Comparison of ENCODE assay signal across 21 cellular contexts in the genomic region with DNA sequence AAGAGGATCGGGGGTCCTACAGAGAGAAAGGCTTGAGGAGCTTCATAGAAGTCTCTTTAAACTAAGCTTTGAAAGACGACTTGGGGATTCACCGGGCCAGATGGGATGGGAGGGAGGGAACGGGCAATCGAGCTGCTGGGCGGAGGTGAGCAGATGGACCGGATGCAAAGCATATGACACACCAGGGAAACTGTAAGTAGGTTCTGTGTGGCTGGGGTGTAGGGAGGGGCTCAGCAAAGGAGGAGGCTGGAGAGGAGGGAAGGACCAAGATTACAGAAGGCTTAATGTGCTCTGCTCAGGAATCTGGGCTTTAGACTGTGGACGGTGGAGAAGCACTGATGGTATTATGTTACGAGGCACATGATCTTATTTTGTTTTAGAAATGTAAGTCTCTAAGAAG.
DNase-seq lines count a peak whose midpoint lies in the region; ATAC-seq and TF ChIP-seq lines count a peak whose summit lies in the region.
"Had no signal": no experiment of that assay in that cellular context is flagged by ENCODE, and none has a peak within 500 bp of the region (broad histone marks: within the 10 kb centered on the region; RNA-seq: fewer than 3 reads in every experiment).

No MANE protein-coding gene starts in this region.

- no peak overlapping the region for H3K4me3 ChIP-seq in IMR-90 (ENCODE audit: insufficient read depth, low read depth, low read length)
- no peak overlapping the region for H3K4me3 ChIP-seq in effector memory CD4-positive, alpha-beta T cell (ENCODE audit: insufficient read depth, low read depth, low read length, poor library complexity, severe bottlenecking)
- H3K4me3 ChIP-seq: coronary artery, pancreas, SJSA1, upper lobe of right lung had no signal

- no peak overlapping the region for H4K8ac ChIP-seq in IMR-90 (ENCODE audit: low read depth in 2 of 2, low read length in 2 of 2)

- no peak overlapping the region for H3K4ac ChIP-seq in IMR-90 (ENCODE audit: low read depth, low read length)

- ATAC-seq in IMR-90 (ENCODE audit: low read depth) (peak; percentile 63), omental fat pad (ENCODE audit: low FRiP score) (no peak)
- ATAC-seq: activated CD4-positive, CD25-positive, alpha-beta regulatory T cell treated with anti-CD3 and anti-CD28 coated beads, Interleukin-2, amount 50 U/mL, for 24 hours; foreskin keratinocyte; naive thymus-derived CD4-positive, alpha-beta T cell; upper lobe of right lung had no signal

- no peak overlapping the region for H4K91ac ChIP-seq in IMR-90 (ENCODE audit: insufficient read depth, low read depth, low read length)

- no peak overlapping the region for H3K4me2 ChIP-seq in IMR-90 (ENCODE audit: low read depth, low read length)

- no peak for TF ChIP-seq RAD21 in IMR-90 (IDR thresholded peaks at IDR 0.05; ENCODE audit: low read length)

- H2BK20ac ChIP-seq in IMR-90 (ENCODE audit: low read depth, low read length): no peak overlapping the region

- H3K36me3 ChIP-seq in IMR-90 (ENCODE audit: control insufficient read depth, insufficient read depth, low read length): no peaks in the 10 kb centered on the region
- H3K36me3 ChIP-seq in effector memory CD4-positive, alpha-beta T cell (ENCODE audit: control insufficient read depth, insufficient read depth, low read length): no peaks in the 10 kb centered on the region
- H3K36me3 ChIP-seq: BE2C, pancreas, SJSA1, upper lobe of right lung had no signal

- no peaks in the 10 kb centered on the region for H3K9me3 ChIP-seq in IMR-90 (ENCODE audit: control insufficient read depth, insufficient read depth, low read length)
- H3K9me3 ChIP-seq in effector memory CD4-positive, alpha-beta T cell (ENCODE audit: control insufficient read depth, low read length): no peaks in the 10 kb centered on the region
- H3K9me3 ChIP-seq: BE2C, pancreas, SJSA1, upper lobe of right lung had no signal

- H3K23ac ChIP-seq in IMR-90 (ENCODE audit: low read depth, low read length): no peak overlapping the region

- H4K20me1 ChIP-seq in IMR-90 (ENCODE audit: insufficient read depth, low read length): no peaks in the 10 kb centered on the region

- 96% methylated on average over 5 of the region's 9 CpGs; no CpG with 5 or more reads in 1 of the 2 experiments for WGBS in IMR-90 (ENCODE audit: extremely low coverage in 2 of 2, insufficient read length in 1 of 2), 2 experiments

- TF ChIP-seq CTCF in IMR-90 (conservative IDR thresholded peaks at IDR 0.05; ENCODE audit: low read depth, low read length): no peak
- TF ChIP-seq CTCF in omental fat pad (IDR thresholded peaks at IDR 0.05): no peak

- H2BK120ac ChIP-seq in IMR-90 (ENCODE audit: low read depth, low read length): no peak overlapping the region

- H4K5ac ChIP-seq in IMR-90 (ENCODE audit: low read depth, low read length): no peak overlapping the region

- no peak overlapping the region for H3K14ac ChIP-seq in IMR-90 (replicated peaks; ENCODE audit: low read depth, low read length)

- dilution Hi-C loops in IMR-90 (cut with HindIII; ENCODE audit: low sequenced_read_pairs, unreplicated experiment): no loop called here

- no peak overlapping the region for H2BK5ac ChIP-seq in IMR-90 (ENCODE audit: low read depth, low read length, poor library complexity, severe bottlenecking)

- intact Hi-C loops in IMR-90 (cut with micrococcal nuclease): no loop called here

- peaks cover 7% of the 10 kb centered on the region for H3K27me3 ChIP-seq in IMR-90 (ENCODE audit: control insufficient read depth, insufficient read depth, low read length)
- H3K27me3 ChIP-seq in effector memory CD4-positive, alpha-beta T cell (replicated peaks; ENCODE audit: control insufficient read depth, insufficient read depth, low read length, poor library complexity, severe bottlenecking): no peaks in the 10 kb centered on the region
- H3K27me3 ChIP-seq: BE2C, pancreas, SJSA1, upper lobe of right lung had no signal

- H3K56ac ChIP-seq in IMR-90 (ENCODE audit: extremely low read depth, insufficient read depth, low read length): no peak overlapping the region

- BruUV-seq in IMR-90 (replicated peaks; lab: Mats Ljungman, UMichigan): no TSS peak

- no peak for TF ChIP-seq POLR2A in IMR-90 (IDR thresholded peaks at IDR 0.05; ENCODE audit: low read depth, low read length)

- H2AK5ac ChIP-seq in IMR-90 (ENCODE audit: low read depth, low read length): no peak overlapping the region

- no peak overlapping the region for H3K18ac ChIP-seq in IMR-90 (ENCODE audit: low read depth, low read length)

- H2BK15ac ChIP-seq in IMR-90 (ENCODE audit: low read depth, low read length): no peak overlapping the region; the same call in 2 of the 3 replicates

- CTCF ChIA-PET in IMR-90 (lab: Yijun Ruan, JAX): no interaction called here

- in situ Hi-C loops in IMR-90 (cut with MboI; ENCODE audit: low sequenced_read_pairs): no loop called here

- H3K79me1 ChIP-seq in IMR-90 (ENCODE audit: low read depth in 1 of 2, low read length in 2 of 2): no peaks in the 10 kb centered on the region

- no peaks in the 10 kb centered on the region for H3K9me1 ChIP-seq in IMR-90 (ENCODE audit: insufficient read depth, low read length)

- H2AFZ ChIP-seq in IMR-90 (replicated peaks; ENCODE audit: low read length, poor library complexity): peak overlapping the region; percentile 43

- DNase-seq in AG20443 (ENCODE audit: low spot score) (peak; percentile 18), IMR-90 (no peak), SK-N-DZ (ENCODE audit: low spot score) (peak; percentile 35), iris pigment epithelial cell (ENCODE audit: low read depth) (peak; percentile 47), omental fat pad (ENCODE audit: low spot score) (no peak), SIG-M5 (lab: John Stamatoyannopoulos, UW) (no peak), COLO668 (lab: John Stamatoyannopoulos, UW; ENCODE audit: unreplicated experiment) (no peak)
- DNase-seq in effector memory CD4-positive, alpha-beta T cell: no peak
- DNase-seq: 8988T; BE2C; Calu3; foreskin keratinocyte; MM.1S; naive thymus-derived CD4-positive, alpha-beta T cell; pancreas; stimulated activated CD4-positive, alpha-beta T cell treated with anti-CD3 and anti-CD28 coated beads, Interleukin-4, amount 100 ng/mL, for 1 hour; upper lobe of right lung had no signal

- H2AK9ac ChIP-seq in IMR-90 (replicated peaks; ENCODE audit: low read depth, low read length, poor library complexity): no peak overlapping the region

- no peak overlapping the region for H3K27ac ChIP-seq in IMR-90 (ENCODE audit: insufficient read depth, low read length)
- no peak overlapping the region for H3K27ac ChIP-seq in effector memory CD4-positive, alpha-beta T cell (ENCODE audit: insufficient read depth, low read length, poor library complexity, severe bottlenecking)
- H3K27ac ChIP-seq: coronary artery, foreskin keratinocyte, HL-60, pancreas, SJSA1, upper lobe of right lung had no signal

- POLR2A ChIA-PET in IMR-90 (lab: Charles Lee; ENCODE audit: unreplicated experiment): no interaction called here

- H3K9ac ChIP-seq in IMR-90 (ENCODE audit: low read depth, low read length): no peak overlapping the region

- no peaks in the 10 kb centered on the region; the same call in 1 of the 2 replicates for H3K4me1 ChIP-seq in IMR-90 (ENCODE audit: control insufficient read depth, insufficient read depth, low read length)
- no peaks in the 10 kb centered on the region for H3K4me1 ChIP-seq in effector memory CD4-positive, alpha-beta T cell (ENCODE audit: control insufficient read depth, insufficient read depth, low read length, poor library complexity, severe bottlenecking)
- H3K4me1 ChIP-seq: BE2C, foreskin keratinocyte, pancreas, SJSA1, upper lobe of right lung had no signal

TF ChIP-seq in IMR-90, 13 proteins besides CTCF, POLR2A, EP300 and RAD21:
- TF ChIP-seq BHLHE40 (IDR thresholded peaks at IDR 0.05; ENCODE audit: low read depth, low read length): no peak
- TF ChIP-seq, protein P1, sequence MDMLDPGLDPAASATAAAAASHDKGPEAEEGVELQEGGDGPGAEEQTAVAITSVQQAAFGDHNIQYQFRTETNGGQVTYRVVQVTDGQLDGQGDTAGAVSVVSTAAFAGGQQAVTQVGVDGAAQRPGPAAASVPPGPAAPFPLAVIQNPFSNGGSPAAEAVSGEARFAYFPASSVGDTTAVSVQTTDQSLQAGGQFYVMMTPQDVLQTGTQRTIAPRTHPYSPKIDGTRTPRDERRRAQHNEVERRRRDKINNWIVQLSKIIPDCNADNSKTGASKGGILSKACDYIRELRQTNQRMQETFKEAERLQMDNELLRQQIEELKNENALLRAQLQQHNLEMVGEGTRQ (IDR thresholded peaks at IDR 0.05; ENCODE audit: low read depth, low read length): no peak
- no peak for TF ChIP-seq NFE2L2 (IDR thresholded peaks at IDR 0.05; ENCODE audit: low read depth, low read length)
- no peak for TF ChIP-seq MAFK (IDR thresholded peaks at IDR 0.05; ENCODE audit: low read depth, low read length)
- no peak for TF ChIP-seq MXI1 (IDR thresholded peaks at IDR 0.05; ENCODE audit: borderline replicate concordance, low read depth, low read length)
- TF ChIP-seq RFX5 (IDR thresholded peaks at IDR 0.05; ENCODE audit: low read depth, low read length): no peak
- TF ChIP-seq, protein P2, sequence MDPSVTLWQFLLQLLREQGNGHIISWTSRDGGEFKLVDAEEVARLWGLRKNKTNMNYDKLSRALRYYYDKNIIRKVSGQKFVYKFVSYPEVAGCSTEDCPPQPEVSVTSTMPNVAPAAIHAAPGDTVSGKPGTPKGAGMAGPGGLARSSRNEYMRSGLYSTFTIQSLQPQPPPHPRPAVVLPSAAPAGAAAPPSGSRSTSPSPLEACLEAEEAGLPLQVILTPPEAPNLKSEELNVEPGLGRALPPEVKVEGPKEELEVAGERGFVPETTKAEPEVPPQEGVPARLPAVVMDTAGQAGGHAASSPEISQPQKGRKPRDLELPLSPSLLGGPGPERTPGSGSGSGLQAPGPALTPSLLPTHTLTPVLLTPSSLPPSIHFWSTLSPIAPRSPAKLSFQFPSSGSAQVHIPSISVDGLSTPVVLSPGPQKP (IDR thresholded peaks at IDR 0.05; ENCODE audit: borderline replicate concordance, low read depth, low read length): no peak
- TF ChIP-seq RCOR1 (IDR thresholded peaks at IDR 0.05; ENCODE audit: insufficient replicate concordance, low read length): no peak
- TF ChIP-seq FOS (IDR thresholded peaks at IDR 0.05; ENCODE audit: low read depth, low read length): no peak
- no peak for TF ChIP-seq CHD1 (IDR thresholded peaks at IDR 0.05; ENCODE audit: low read depth, low read length)
- no peak for TF ChIP-seq SMC3 (IDR thresholded peaks at IDR 0.05; ENCODE audit: low read depth, low read length)
- TF ChIP-seq CEBPB (IDR thresholded peaks at IDR 0.05; ENCODE audit: low read depth, low read length): no peak
- no peak for TF ChIP-seq MAZ (IDR thresholded peaks at IDR 0.05; ENCODE audit: borderline replicate concordance, low read depth, low read length)

Comparison
In these comparisons a context has a peak if more than half of its experiments do, and no peak if none do; other contexts are left out.
1. DNase-seq: peak in AG20443 (single experiment), SK-N-DZ (single experiment) and iris pigment epithelial cell (single experiment); none in IMR-90 (single experiment), omental fat pad (single experiment), SIG-M5 (single experiment), COLO668 (single experiment) and effector memory CD4-positive, alpha-beta T cell (0 of 3).